7 cellular contexts compared by ENCODE assay signal in genomic region chr19:54681596-54681995, GRCh38. TPM values are rescaled to one million over a fixed set of nuclear protein-coding genes. Genes with fewer than 3 reads are reported as not detected.
"Had no signal": no experiment of that assay in that cellular context is flagged by ENCODE, and none has a peak within 500 bp of the region (broad histone marks: within the 10 kb centered on the region; RNA-seq: fewer than 3 reads in every experiment).

No MANE protein-coding gene starts in this region.

RNA-seq across cellular contexts. Expression of gene LILRB4, which starts 18.8 kb away (rescaled TPM):
- total RNA-seq: GM23248, GM23338, H1, H4, H7, H9, HFFc6 had no signal

RNA-seq across cellular contexts. Expression of gene KIR3DL3, which starts 42.6 kb away (rescaled TPM):
- total RNA-seq: GM23248, GM23338, H1, H4, H7, H9, HFFc6 had no signal

RNA-seq across cellular contexts. Expression of gene LILRB1, which starts 51.3 kb away (rescaled TPM):
- total RNA-seq: GM23248, H1, H4, H7, H9, HFFc6 had no signal

RNA-seq across cellular contexts. Expression of gene KIR2DL3, which starts 56.7 kb away (rescaled TPM):
- total RNA-seq: GM23248, GM23338, H1, H4, H7, H9, HFFc6 had no signal
